In genomic region chr12:13602217-13602616, GRCh38 we compare ENCODE assay signal across 20 cellular contexts.
DNase-seq lines count a peak whose midpoint lies in the region; ATAC-seq lines count a peak whose summit lies in the region.
"Had no signal": no experiment of that assay in that cellular context is flagged by ENCODE, and none has a peak within 500 bp of the region (broad histone marks: within the 10 kb centered on the region; RNA-seq: fewer than 3 reads in every experiment).

No MANE protein-coding gene starts in this region.

- peak; percentile 64 to 72 for ATAC-seq in right cardiac atrium
- no peak for ATAC-seq in activated T-helper 17 cell treated with anti-CD3 and anti-CD28 coated beads, Interleukin-2, amount 50 U/mL, for 72 hours (replicated peaks)
- ATAC-seq: PC-3 had no signal

- no peaks in the 10 kb centered on the region for H3K36me3 Mint-ChIP-seq in activated T-helper 17 cell treated with anti-CD3 and anti-CD28 coated beads, Interleukin-2, amount 50 U/mL, for 72 hours (ENCODE audit: low read depth)
- H3K36me3 Mint-ChIP-seq: CD14-positive monocyte had no signal

- H3K4me1 ChIP-seq in right cardiac atrium (ENCODE audit: control insufficient read depth, insufficient read depth, low read length), result peaks cover 7% of the 10 kb centered on the region
- H3K4me1 ChIP-seq: SJCRH30 had no signal

- H3K4me3 ChIP-seq in right cardiac atrium (ENCODE audit: low read length), result no peak overlapping the region
- H3K4me3 ChIP-seq: SJCRH30 had no signal

- intact Hi-C loops in right cardiac atrium (cut with DNase I), result no loop called here

- no peaks in the 10 kb centered on the region for H3K9me3 ChIP-seq in right cardiac atrium (ENCODE audit: control insufficient read depth, low read length)
- H3K9me3 ChIP-seq: SJCRH30 had no signal

- no peaks in the 10 kb centered on the region for H3K4me1 Mint-ChIP-seq in activated T-helper 17 cell treated with anti-CD3 and anti-CD28 coated beads, Interleukin-2, amount 50 U/mL, for 72 hours
- H3K4me1 Mint-ChIP-seq: CD14-positive monocyte had no signal

- DNase-seq in DMS 273 (lab: John Stamatoyannopoulos, UW; ENCODE audit: unreplicated experiment), result peak; percentile 12
- DNase-seq in DMS 273 treated with DMSO at 0.1 percent for 48 hours (lab: John Stamatoyannopoulos, UW), result no peak
- DNase-seq in G401 (ENCODE audit: low spot score), result peak; percentile 77
- peak; percentile 70 for DNase-seq in cerebellum (ENCODE audit: low spot score)
- no peak for DNase-seq in right cardiac atrium
- no peak for DNase-seq in cortex of kidney (lab: John Stamatoyannopoulos, UW)
- no peak for DNase-seq in AML-193 (lab: John Stamatoyannopoulos, UW)
- DNase-seq: GDM1, H9, NCI-H1417 treated with DMSO at 0.1 percent for 48 hours, NCI-H2029, NCI-H2171, NCI-H748 treated with DMSO at 0.1 percent for 48 hours, PC-3, SJCRH30 had no signal

- H3K4me3 Mint-ChIP-seq in activated T-helper 17 cell treated with anti-CD3 and anti-CD28 coated beads, Interleukin-2, amount 50 U/mL, for 72 hours, result no peak overlapping the region
- H3K4me3 Mint-ChIP-seq: CD14-positive monocyte, H9 had no signal

- H3K9me3 Mint-ChIP-seq in activated T-helper 17 cell treated with anti-CD3 and anti-CD28 coated beads, Interleukin-2, amount 50 U/mL, for 72 hours, result no peaks in the 10 kb centered on the region

- H3K27ac ChIP-seq in right cardiac atrium (ENCODE audit: low read length), result no peak overlapping the region
- H3K27ac ChIP-seq: 22Rv1, KMS-11, RWPE1, SJCRH30 had no signal

- no peaks in the 10 kb centered on the region for H3K27me3 Mint-ChIP-seq in activated T-helper 17 cell treated with anti-CD3 and anti-CD28 coated beads, Interleukin-2, amount 50 U/mL, for 72 hours

- no peak overlapping the region for H3K27ac Mint-ChIP-seq in activated T-helper 17 cell treated with anti-CD3 and anti-CD28 coated beads, Interleukin-2, amount 50 U/mL, for 72 hours
- H3K27ac Mint-ChIP-seq: H9 had no signal

- no peaks in the 10 kb centered on the region for H3K27me3 ChIP-seq in right cardiac atrium (ENCODE audit: control insufficient read depth, insufficient read depth)
- H3K27me3 ChIP-seq: SJCRH30 had no signal

- in situ Hi-C loops in G401 (cut with HindIII; ENCODE audit: low sequenced_read_pairs), result no loop called here

- 12% methylated on average over 2 of the region's 2 CpGs for WGBS in right cardiac atrium

Comparison
In these comparisons a context has a peak if more than half of its experiments do, and no peak if none do; other contexts are left out.
1. DNase-seq: peak in DMS 273 (single experiment), G401 (single experiment) and cerebellum (single experiment); none in DMS 273 treated with DMSO at 0.1 percent for 48 hours (single experiment), right cardiac atrium (0 of 3), cortex of kidney (single experiment) and AML-193 (0 of 2).